14 cellular contexts compared by ENCODE assay signal in the genomic region with DNA sequence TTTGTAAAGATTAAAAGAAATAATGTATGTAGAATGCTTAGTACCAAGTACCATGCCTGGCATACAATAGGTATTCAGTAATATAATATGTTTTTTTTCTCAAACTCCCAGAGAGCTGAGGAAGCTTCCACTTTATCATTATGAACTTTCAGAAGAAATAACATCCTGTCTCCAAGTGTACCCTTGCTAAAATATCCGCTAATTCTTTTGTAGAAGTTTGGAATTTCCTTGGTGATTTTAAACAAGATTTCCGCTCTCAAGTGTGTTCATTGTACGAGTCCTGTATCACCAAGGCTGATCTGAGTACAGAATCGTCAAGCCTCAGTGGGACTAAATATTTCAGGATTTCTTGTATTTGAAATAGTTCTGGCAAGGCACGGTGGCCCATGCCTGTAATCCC. TPM values are rescaled to one million over a fixed set of nuclear protein-coding genes. Genes with fewer than 3 reads are reported as not detected.
A peak's percentile ranks its signal among the peaks of the same experiment; 100 is the strongest.
DNase-seq lines count a peak whose midpoint lies in the region; ATAC-seq and TF ChIP-seq lines count a peak whose summit lies in the region.
"Had no signal": no experiment of that assay in that cellular context is flagged by ENCODE, and none has a peak within 500 bp of the region (broad histone marks: within the 10 kb centered on the region; RNA-seq: fewer than 3 reads in every experiment).

No MANE protein-coding gene starts in this region.

- no TSS peak for BruUV-seq in A673 (replicated peaks; lab: Mats Ljungman, UMichigan)

- CTCF ChIA-PET in A673 (lab: Charles Lee), result no interaction called here

- no peaks in the 10 kb centered on the region for H3K36me3 ChIP-seq in A673 (ENCODE audit: insufficient read depth, low read length, poor library complexity, severe bottlenecking)
- H3K36me3 ChIP-seq in lower lobe of right lung, result no peaks in the 10 kb centered on the region
- H3K36me3 ChIP-seq in upper lobe of right lung, result no peaks in the 10 kb centered on the region

- H3K9me3 ChIP-seq in A673 (ENCODE audit: low read depth, low read length, poor library complexity, severe bottlenecking) (no peaks in the 10 kb centered on the region), lower lobe of right lung (no peaks in the 10 kb centered on the region), upper lobe of right lung (no peaks in the 10 kb centered on the region)
- H3K9me3 ChIP-seq: A549 had no signal

- intact Hi-C loops in A673 (cut with micrococcal nuclease; ENCODE audit: unreplicated experiment) (no loop called here), lower lobe of right lung (cut with DNase I) (no loop called here), upper lobe of right lung (cut with DNase I) (no loop called here)

- POLR2A ChIA-PET in A673 (lab: Charles Lee; ENCODE audit: low non-redundant PET), result interaction anchor here (1.0 kb wide), 1 partner anchor 11 kb away, joined by 7 read pairs; no protein-coding TSS in a partner anchor

- H3K27ac ChIP-seq in A673 (ENCODE audit: low read depth, low read length, poor library complexity, severe bottlenecking) (no peak overlapping the region), lower lobe of right lung (peak overlapping the region; percentile 13), upper lobe of right lung (peak overlapping the region; percentile 27)
- H3K27ac ChIP-seq: A549 had no signal

- no peaks in the 10 kb centered on the region for H3K27me3 ChIP-seq in A673 (replicated peaks; ENCODE audit: insufficient read depth, low read depth, low read length, poor library complexity)
- no peaks in the 10 kb centered on the region for H3K27me3 ChIP-seq in lower lobe of right lung (ENCODE audit: low read depth)
- H3K27me3 ChIP-seq in upper lobe of right lung, result no peaks in the 10 kb centered on the region

- TF ChIP-seq CTCF in A673 (conservative IDR thresholded peaks at IDR 0.05; ENCODE audit: low read depth, low read length) (no peak), lower lobe of right lung (IDR thresholded peaks at IDR 0.05) (no peak), upper lobe of right lung (IDR thresholded peaks at IDR 0.05) (no peak)

- H3K4me1 ChIP-seq in A673 (ENCODE audit: insufficient read depth, low read length, poor library complexity, severe bottlenecking) (no peaks in the 10 kb centered on the region), lower lobe of right lung (peaks cover 9% of the 10 kb centered on the region), upper lobe of right lung (no peaks in the 10 kb centered on the region)
- H3K4me1 ChIP-seq: A549 had no signal

- no peak overlapping the region for H3K4me3 ChIP-seq in A673 (ENCODE audit: low read depth, low read length, poor library complexity, severe bottlenecking)
- no peak overlapping the region for H3K4me3 ChIP-seq in lower lobe of right lung
- no peak overlapping the region for H3K4me3 ChIP-seq in upper lobe of right lung
- H3K4me3 ChIP-seq: A549 had no signal

- DNase-seq in A673 (ENCODE audit: low spot score) (peak; percentile 6), dermis blood vessel endothelial cell (peak; percentile 76), lower lobe of right lung (no peak), upper lobe of right lung (no peak)
- DNase-seq: CD8-positive, alpha-beta T cell; COR-L47; DMS153; DMS79 treated with DMSO at 0.1 percent for 48 hours; EL; GOT3; H9 had no signal

- ATAC-seq in lower lobe of right lung (peak in 1 of 2 donors; percentile 26), upper lobe of right lung (no peak), GM21723 (IDR thresholded peaks at IDR 0.05; ENCODE audit: unreplicated experiment) (no peak), HG03457 (IDR thresholded peaks at IDR 0.05; ENCODE audit: unreplicated experiment) (no peak)
- ATAC-seq: A549; CD8-positive, alpha-beta T cell had no signal

RNA-seq across cellular contexts. Expression of gene RNF144B, which starts 16.1 kb away (rescaled TPM):
- total RNA-seq in A673 (2021) (0.82 and 1.0 TPM in 2 replicates), dermis blood vessel endothelial cell (77.1 and 89.2 TPM in 2 replicates), lower lobe of right lung (109 TPM), upper lobe of right lung (82.4 TPM)

Comparison
In these comparisons a context has a peak if more than half of its experiments do, and no peak if none do; other contexts are left out.
1. DNase-seq: peak in A673 (single experiment) and dermis blood vessel endothelial cell (single experiment); none in lower lobe of right lung (single experiment) and upper lobe of right lung (single experiment).
2. RNA of gene RNF144B, which starts 16.1 kb away (total RNA-seq): 109 TPM in lower lobe of right lung (single experiment), 77.1 to 89.2 TPM in dermis blood vessel endothelial cell and 82.4 TPM in upper lobe of right lung (single experiment); 0.82 to 1.0 TPM in A673; every median in the first group is over 10 times any median in the second.